ENCODE assay signal across 1 cellular context in genomic region chr12:127146991-127147718, GRCh38.
A peak's percentile ranks its signal among the peaks of the same experiment; 100 is the strongest.
TF ChIP-seq lines count a peak whose summit lies in the region.

No MANE protein-coding gene starts in this region.

TF ChIP-seq in K562, 482 proteins besides CTCF, POLR2A, EP300 and RAD21 (continued from another document):
- TF ChIP-seq CBFB (CRISPR knock-in tag; IDR thresholded peaks at IDR 0.05) (no peak), CHD1 (IDR thresholded peaks at IDR 0.05; ENCODE audit: low read length) (no peak), RBM15 (IDR thresholded peaks at IDR 0.05; ENCODE audit: insufficient read depth, low read length) (no peak), HDAC2 (IDR thresholded peaks at IDR 0.05) (no peak), SAFB (IDR thresholded peaks at IDR 0.05; ENCODE audit: borderline replicate concordance, low read depth, low read length) (no peak), PHF21A (IDR thresholded peaks at IDR 0.05; ENCODE audit: borderline replicate concordance, low read depth) (no peak), NFIX (CRISPR knock-in tag; IDR thresholded peaks at IDR 0.05; ENCODE audit: low read depth) (no peak), SRSF9 (IDR thresholded peaks at IDR 0.05; ENCODE audit: borderline replicate concordance, low read depth, low read length) (no peak), ZNF507 (tag; conservative IDR thresholded peaks at IDR 0.05) (no peak), ZNF165 (CRISPR knock-in tag; IDR thresholded peaks at IDR 0.05; ENCODE audit: borderline replicate concordance) (no peak), KDM5B (IDR thresholded peaks at IDR 0.05; ENCODE audit: insufficient replicate concordance, low read depth, low read length) (peak; percentile 30), ZNF444 (CRISPR knock-in tag; IDR thresholded peaks at IDR 0.05) (no peak), GABPB1 (CRISPR knock-in tag; IDR thresholded peaks at IDR 0.05) (no peak), CEBPB (tag; IDR thresholded peaks at IDR 0.05) (0 out of 2 replicates have a peak, but pooled peaks have one; percentile 49), ZNF696 (CRISPR knock-in tag; conservative IDR thresholded peaks at IDR 0.05) (no peak), BRD4 (IDR thresholded peaks at IDR 0.05) (no peak), KLF10 (CRISPR knock-in tag; IDR thresholded peaks at IDR 0.05) (no peak), CTBP1 (IDR thresholded peaks at IDR 0.05; ENCODE audit: borderline replicate concordance) (no peak), NR2C2 (CRISPR knock-in tag; IDR thresholded peaks at IDR 0.05) (no peak), NR2C2 (tag; IDR thresholded peaks at IDR 0.05) (peak; percentile 48), KDM1A (IDR thresholded peaks at IDR 0.05) (0 out of 4 replicates have a peak, but pooled peaks of 1 of the 2 experiments have one; percentile 27), ZNF133 (CRISPR knock-in tag; IDR thresholded peaks at IDR 0.05) (no peak), HDAC8 (tag; IDR thresholded peaks at IDR 0.05) (no peak), KHSRP (IDR thresholded peaks at IDR 0.05) (no peak), ZNF124 (CRISPR knock-in tag; IDR thresholded peaks at IDR 0.05) (no peak), RBM25 (IDR thresholded peaks at IDR 0.05; ENCODE audit: low read depth, low read length, severe bottlenecking) (peak; percentile 58), FOSL1 (tag; conservative IDR thresholded peaks at IDR 0.05) (no peak), TCF7 (IDR thresholded peaks at IDR 0.05; ENCODE audit: borderline replicate concordance) (no peak)
- TF ChIP-seq, protein P1, sequence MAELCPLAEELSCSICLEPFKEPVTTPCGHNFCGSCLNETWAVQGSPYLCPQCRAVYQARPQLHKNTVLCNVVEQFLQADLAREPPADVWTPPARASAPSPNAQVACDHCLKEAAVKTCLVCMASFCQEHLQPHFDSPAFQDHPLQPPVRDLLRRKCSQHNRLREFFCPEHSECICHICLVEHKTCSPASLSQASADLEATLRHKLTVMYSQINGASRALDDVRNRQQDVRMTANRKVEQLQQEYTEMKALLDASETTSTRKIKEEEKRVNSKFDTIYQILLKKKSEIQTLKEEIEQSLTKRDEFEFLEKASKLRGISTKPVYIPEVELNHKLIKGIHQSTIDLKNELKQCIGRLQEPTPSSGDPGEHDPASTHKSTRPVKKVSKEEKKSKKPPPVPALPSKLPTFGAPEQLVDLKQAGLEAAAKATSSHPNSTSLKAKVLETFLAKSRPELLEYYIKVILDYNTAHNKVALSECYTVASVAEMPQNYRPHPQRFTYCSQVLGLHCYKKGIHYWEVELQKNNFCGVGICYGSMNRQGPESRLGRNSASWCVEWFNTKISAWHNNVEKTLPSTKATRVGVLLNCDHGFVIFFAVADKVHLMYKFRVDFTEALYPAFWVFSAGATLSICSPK (IDR thresholded peaks at IDR 0.05; ENCODE audit: borderline replicate concordance), result no peak
- TF ChIP-seq, protein P2, sequence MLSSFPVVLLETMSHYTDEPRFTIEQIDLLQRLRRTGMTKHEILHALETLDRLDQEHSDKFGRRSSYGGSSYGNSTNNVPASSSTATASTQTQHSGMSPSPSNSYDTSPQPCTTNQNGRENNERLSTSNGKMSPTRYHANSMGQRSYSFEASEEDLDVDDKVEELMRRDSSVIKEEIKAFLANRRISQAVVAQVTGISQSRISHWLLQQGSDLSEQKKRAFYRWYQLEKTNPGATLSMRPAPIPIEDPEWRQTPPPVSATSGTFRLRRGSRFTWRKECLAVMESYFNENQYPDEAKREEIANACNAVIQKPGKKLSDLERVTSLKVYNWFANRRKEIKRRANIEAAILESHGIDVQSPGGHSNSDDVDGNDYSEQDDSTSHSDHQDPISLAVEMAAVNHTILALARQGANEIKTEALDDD (IDR thresholded peaks at IDR 0.05), result peak; percentile 76
- TF ChIP-seq, protein P3, sequence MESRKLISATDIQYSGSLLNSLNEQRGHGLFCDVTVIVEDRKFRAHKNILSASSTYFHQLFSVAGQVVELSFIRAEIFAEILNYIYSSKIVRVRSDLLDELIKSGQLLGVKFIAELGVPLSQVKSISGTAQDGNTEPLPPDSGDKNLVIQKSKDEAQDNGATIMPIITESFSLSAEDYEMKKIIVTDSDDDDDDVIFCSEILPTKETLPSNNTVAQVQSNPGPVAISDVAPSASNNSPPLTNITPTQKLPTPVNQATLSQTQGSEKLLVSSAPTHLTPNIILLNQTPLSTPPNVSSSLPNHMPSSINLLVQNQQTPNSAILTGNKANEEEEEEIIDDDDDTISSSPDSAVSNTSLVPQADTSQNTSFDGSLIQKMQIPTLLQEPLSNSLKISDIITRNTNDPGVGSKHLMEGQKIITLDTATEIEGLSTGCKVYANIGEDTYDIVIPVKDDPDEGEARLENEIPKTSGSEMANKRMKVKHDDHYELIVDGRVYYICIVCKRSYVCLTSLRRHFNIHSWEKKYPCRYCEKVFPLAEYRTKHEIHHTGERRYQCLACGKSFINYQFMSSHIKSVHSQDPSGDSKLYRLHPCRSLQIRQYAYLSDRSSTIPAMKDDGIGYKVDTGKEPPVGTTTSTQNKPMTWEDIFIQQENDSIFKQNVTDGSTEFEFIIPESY (CRISPR knock-in tag; IDR thresholded peaks at IDR 0.05), result no peak
